In the genomic region with DNA sequence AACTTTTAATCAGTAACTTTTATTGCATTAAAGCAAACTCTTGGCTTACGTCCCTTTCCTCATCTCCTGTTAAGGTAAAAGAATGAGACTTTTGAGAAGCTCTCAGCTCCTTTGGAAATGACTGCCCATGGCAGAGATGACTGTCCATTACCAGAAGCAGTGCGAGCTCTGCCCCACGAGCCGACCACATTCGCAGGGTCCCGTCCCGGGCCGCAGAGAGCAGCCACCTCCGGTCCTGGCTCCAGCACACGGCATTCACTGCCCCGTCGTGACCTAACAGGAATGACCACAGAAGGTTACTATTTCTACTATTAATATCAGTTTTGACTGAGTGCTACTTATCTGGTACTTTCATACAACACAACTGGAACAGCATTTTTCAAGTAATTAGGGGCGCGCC, we compare ENCODE assay signal across 29 cellular contexts.
"Had no signal": no experiment of that assay in that cellular context is flagged by ENCODE, and none has a peak within 500 bp of the region (broad histone marks: within the 10 kb centered on the region; RNA-seq: fewer than 3 reads in every experiment).

No MANE protein-coding gene starts in this region.

- H3K27me3 ChIP-seq: SJCRH30 had no signal

- H3K9me3 ChIP-seq: SJCRH30 had no signal

- H3K4me3 ChIP-seq: SJCRH30, SK-N-MC had no signal

- H3K4me1 ChIP-seq: SJCRH30 had no signal

- DNase-seq: activated CD4-positive, alpha-beta T cell treated with anti-CD3 and anti-CD28 coated beads for 1 hour; activated CD4-positive, alpha-beta T cell treated with anti-CD3 and anti-CD28 coated beads for 48 hours; activated CD4-positive, CD25-positive, alpha-beta regulatory T cell; activated CD8-positive, alpha-beta T cell treated with anti-CD3 and anti-CD28 coated beads for 36 hours; activated gamma-delta T cell treated with Interleukin-2 at 50 U/mL for 16 hours; activated naive CD4-positive, alpha-beta T cell treated with anti-CD3 and anti-CD28 coated beads for 36 hours; activated naive CD8-positive, alpha-beta T cell treated with anti-CD3 and anti-CD28 coated beads, Interleukin-2, amount 50 U/mL, for 24 hours; activated T-cell treated with anti-CD3 and anti-CD28 coated beads for 4 hours; activated T-cell treated with anti-CD3 and anti-CD28 coated beads, Interleukin-2, amount 50 U/mL, for 4 hours; anterior cingulate cortex; caudate nucleus; MM.1S; MV-4-11; NCI-H1092; NCI-H146; NCI-H187 treated with DMSO at 0.1 percent for 48 hours; NCI-H2081; NCI-H2171 treated with DMSO at 0.1 percent for 48 hours; NCI-H2227 treated with DMSO at 0.1 percent for 48 hours; NCI-H446; NCI-H524; NCI-H69; NCI-H82; SHP77; SJCRH30; T1000; WERI-Rb-1 had no signal

- ATAC-seq: activated CD8-positive, alpha-beta T cell treated with anti-CD3 and anti-CD28 coated beads for 36 hours; activated naive CD8-positive, alpha-beta T cell treated with anti-CD3 and anti-CD28 coated beads, Interleukin-2, amount 50 U/mL, for 24 hours; activated T-cell treated with anti-CD3 and anti-CD28 coated beads, Interleukin-2, amount 50 U/mL, for 4 hours had no signal

- H3K27ac ChIP-seq: KMS-11, SJCRH30, SK-N-MC, WERI-Rb-1 had no signal
